18 cellular contexts compared by ENCODE assay signal in the genomic region with DNA sequence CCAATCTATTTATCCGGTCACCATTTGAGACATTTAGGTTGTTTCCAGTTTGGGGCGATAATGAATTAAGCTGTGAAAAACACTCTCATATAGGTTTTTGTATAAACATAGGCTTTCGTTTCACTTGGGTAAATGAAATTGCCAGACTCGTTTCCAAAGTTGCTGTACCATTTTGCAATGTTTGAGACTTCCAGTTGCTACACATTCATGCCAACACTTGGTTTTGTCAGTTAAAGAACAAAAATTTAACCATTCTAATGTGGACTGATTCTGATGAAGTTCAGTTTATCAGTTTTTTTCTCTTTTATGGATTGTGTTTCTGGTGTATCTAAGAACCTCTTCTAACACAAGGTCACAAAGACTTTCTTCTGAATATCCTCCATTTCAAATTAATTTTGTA. TPM values are rescaled to one million over a fixed set of nuclear protein-coding genes. Genes with fewer than 3 reads are reported as not detected.
DNase-seq lines count a peak whose midpoint lies in the region; ATAC-seq and TF ChIP-seq lines count a peak whose summit lies in the region.
"Had no signal": no experiment of that assay in that cellular context is flagged by ENCODE, and none has a peak within 500 bp of the region (broad histone marks: within the 10 kb centered on the region; RNA-seq: fewer than 3 reads in every experiment).

No MANE protein-coding gene starts in this region.

- no peak overlapping the region for H3K4me3 ChIP-seq in right atrium auricular region
- H3K4me3 ChIP-seq in sigmoid colon: no peak overlapping the region
- H3K4me3 ChIP-seq in brain microvascular endothelial cell (ENCODE audit: low read depth, low read length): no peak overlapping the region
- H3K4me3 ChIP-seq in tibial nerve: no peak overlapping the region
- H3K4me3 ChIP-seq: BLaER1, MG63, PC-9 had no signal

- in situ Hi-C loops in brain microvascular endothelial cell (cut with HindIII; ENCODE audit: low pct_ligation_motif_present, low sequenced_read_pairs): no loop called here

- DNase-seq in right atrium auricular region (ENCODE audit: low spot score) (no peak), left ventricle myocardium superior (no peak), caudate nucleus (lab: John Stamatoyannopoulos, UW) (no peak), sigmoid colon (no peak), brain microvascular endothelial cell (no peak), tibial nerve (ENCODE audit: low spot score in 2 of 2) (no peak)
- DNase-seq: CD4-positive, CD25-positive, alpha-beta regulatory T cell; KG1; MG63; NCI-H1105 treated with DMSO at 0.1 percent for 48 hours; NCI-H2029; NCI-H446 treated with DMSO at 0.1 percent for 48 hours; NCI-H526; NCI-H82; PC-9; Right ventricle myocardium superior had no signal

- H3K27me3 ChIP-seq in right atrium auricular region (no peaks in the 10 kb centered on the region), sigmoid colon (no peaks in the 10 kb centered on the region), brain microvascular endothelial cell (replicated peaks) (no peaks in the 10 kb centered on the region), tibial nerve (no peaks in the 10 kb centered on the region)
- H3K27me3 ChIP-seq: BLaER1, MG63 had no signal

- WGBS in sigmoid colon, 2 donors: 96 to 99% methylated on average over 4 of the region's 4 CpGs
- WGBS in tibial nerve, 2 donors: 94 to 97% methylated on average over 4 of the region's 4 CpGs

- no peak for TF ChIP-seq CTCF in right atrium auricular region (IDR thresholded peaks at IDR 0.05)
- TF ChIP-seq CTCF in sigmoid colon (IDR thresholded peaks at IDR 0.05): no peak
- no peak for TF ChIP-seq CTCF in brain microvascular endothelial cell (IDR thresholded peaks at IDR 0.05; ENCODE audit: low read depth, low read length, missing control alignments)
- TF ChIP-seq CTCF in tibial nerve (IDR thresholded peaks at IDR 0.05): no peak

- TF ChIP-seq POLR2A in sigmoid colon (IDR thresholded peaks at IDR 0.05) (no peak), tibial nerve (IDR thresholded peaks at IDR 0.05) (no peak)

- TF ChIP-seq EP300 in sigmoid colon (IDR thresholded peaks at IDR 0.05) (no peak), tibial nerve (IDR thresholded peaks at IDR 0.05) (no peak)

- H3K4me1 ChIP-seq in right atrium auricular region (peaks cover 0 to 69% of the 10 kb centered on the region in 2 donors), sigmoid colon (peaks cover 0 to 64% (median 60%) of the 10 kb centered on the region in 4 donors), tibial nerve (peaks cover 0 to 61% (median 23%) of the 10 kb centered on the region in 4 donors)

- ATAC-seq in left ventricle myocardium superior: no peak
- no peak for ATAC-seq in HG02852 (IDR thresholded peaks at IDR 0.05; ENCODE audit: unreplicated experiment)

- H3K36me3 ChIP-seq in right atrium auricular region (no peaks in the 10 kb centered on the region), sigmoid colon (peaks cover 0 to 4% (median 2%) of the 10 kb centered on the region in 4 donors), brain microvascular endothelial cell (replicated peaks) (no peaks in the 10 kb centered on the region), tibial nerve (no peaks in the 10 kb centered on the region)
- H3K36me3 ChIP-seq: BLaER1, MG63 had no signal

- H3K9me3 ChIP-seq in right atrium auricular region (no peaks in the 10 kb centered on the region), sigmoid colon (no peaks in the 10 kb centered on the region), tibial nerve (no peaks in the 10 kb centered on the region)
- H3K9me3 ChIP-seq: BLaER1, MG63 had no signal

- H3K27ac ChIP-seq in right atrium auricular region: peak overlapping the region; percentile 28 to 42
- peak overlapping the region; percentile 75 for H3K27ac ChIP-seq in caudate nucleus (ENCODE audit: low read depth, low read length)
- H3K27ac ChIP-seq in sigmoid colon: peak overlapping the region in 3 of 4 donors; percentile 7 to 53 (median 32)
- H3K27ac ChIP-seq in brain microvascular endothelial cell: no peak overlapping the region
- no peak overlapping the region for H3K27ac ChIP-seq in tibial nerve
- H3K27ac ChIP-seq: BLaER1, PC-9 had no signal

- intact Hi-C loops in left ventricle myocardium superior (cut with micrococcal nuclease): no loop called here
- intact Hi-C loops in sigmoid colon (cut with DNase I): no loop called here

RNA-seq across cellular contexts. Expression of a gene that starts 52.4 kb away (rescaled TPM):
- total RNA-seq in right atrium auricular region: 10 to 100 TPM; 28.3 to 34.1 TPM
- 38.9 TPM for total RNA-seq in left ventricle myocardium superior
- total RNA-seq in sigmoid colon: 10 to 100 TPM; 25.8 to 35.7 (median 33.5) TPM
- polyA plus RNA-seq in sigmoid colon: 10 to 100 TPM; 10.2 to 19.2 (median 15.1) TPM
- total RNA-seq in tibial nerve: 10 to 100 TPM; 33.6 to 59.9 (median 48.7) TPM

Comparison
In these comparisons a context has a peak if more than half of its experiments do, and no peak if none do; other contexts are left out.
1. H3K27ac ChIP-seq: peak in right atrium auricular region (2 of 2), caudate nucleus (single experiment) and sigmoid colon (3 of 4); none in brain microvascular endothelial cell (single experiment) and tibial nerve (0 of 4).